Comparison of ENCODE assay signal across 12 cellular contexts in genomic region chr5:173228639-173229380, GRCh38. TPM values are rescaled to one million over a fixed set of nuclear protein-coding genes. Genes with fewer than 3 reads are reported as not detected.
DNase-seq lines count a peak whose midpoint lies in the region; ATAC-seq and TF ChIP-seq lines count a peak whose summit lies in the region.
"Had no signal": no experiment of that assay in that cellular context is flagged by ENCODE, and none has a peak within 500 bp of the region (broad histone marks: within the 10 kb centered on the region; RNA-seq: fewer than 3 reads in every experiment).

No MANE protein-coding gene starts in this region.

- CTCF ChIA-PET in activated naive CD4-positive, alpha-beta T cell treated with anti-CD3 and anti-CD28 coated beads for 36 hours (lab: Charles Lee): interaction anchor here (0.6 to 1.5 kb wide), 5 partner anchors 18 to 1894 kb away, joined by 3 to 4 read pairs (median 3); no protein-coding TSS in a partner anchor

- H3K9me3 Mint-ChIP-seq in activated naive CD4-positive, alpha-beta T cell treated with anti-CD3 and anti-CD28 coated beads for 36 hours: no peaks in the 10 kb centered on the region
- H3K9me3 Mint-ChIP-seq in chondrocyte (ENCODE audit: low read depth): no peaks in the 10 kb centered on the region
- no peaks in the 10 kb centered on the region for H3K9me3 Mint-ChIP-seq in mesothelial cell of epicardium
- H3K9me3 Mint-ChIP-seq in type B pancreatic cell: no peaks in the 10 kb centered on the region

- TF ChIP-seq CTCF in chondrocyte (IDR thresholded peaks at IDR 0.05): no peak
- no peak for TF ChIP-seq CTCF in mesothelial cell of epicardium (IDR thresholded peaks at IDR 0.05; ENCODE audit: unreplicated experiment)
- no peak for TF ChIP-seq CTCF in type B pancreatic cell (conservative IDR thresholded peaks at IDR 0.05)

- H3K27ac Mint-ChIP-seq in activated naive CD4-positive, alpha-beta T cell treated with anti-CD3 and anti-CD28 coated beads for 36 hours: no peak overlapping the region
- H3K27ac Mint-ChIP-seq in chondrocyte (ENCODE audit: unreplicated experiment): no peak overlapping the region
- H3K27ac Mint-ChIP-seq in mesothelial cell of epicardium: no peak overlapping the region
- H3K27ac Mint-ChIP-seq in type B pancreatic cell: no peak overlapping the region

- peaks cover 26% of the 10 kb centered on the region for H3K4me1 Mint-ChIP-seq in activated naive CD4-positive, alpha-beta T cell treated with anti-CD3 and anti-CD28 coated beads for 36 hours (ENCODE audit: low read depth)
- peaks cover 13% of the 10 kb centered on the region for H3K4me1 Mint-ChIP-seq in chondrocyte (ENCODE audit: low read depth)
- H3K4me1 Mint-ChIP-seq in mesothelial cell of epicardium: peaks cover 15% of the 10 kb centered on the region
- H3K4me1 Mint-ChIP-seq in type B pancreatic cell (ENCODE audit: unreplicated experiment): peaks cover 15% of the 10 kb centered on the region

- no peak for ATAC-seq in GM18519 (IDR thresholded peaks at IDR 0.05; ENCODE audit: low FRiP score, unreplicated experiment)
- no peak for ATAC-seq in GM18907 (IDR thresholded peaks at IDR 0.05; ENCODE audit: unreplicated experiment)
- ATAC-seq: HCT116 had no signal

- no peaks in the 10 kb centered on the region for H3K36me3 Mint-ChIP-seq in activated naive CD4-positive, alpha-beta T cell treated with anti-CD3 and anti-CD28 coated beads for 36 hours (ENCODE audit: low read depth)
- H3K36me3 Mint-ChIP-seq in chondrocyte (ENCODE audit: low read depth): peaks cover 7% of the 10 kb centered on the region
- H3K36me3 Mint-ChIP-seq in mesothelial cell of epicardium: no peaks in the 10 kb centered on the region
- H3K36me3 Mint-ChIP-seq in type B pancreatic cell: peaks cover 3% of the 10 kb centered on the region

- H3K4me3 Mint-ChIP-seq in activated naive CD4-positive, alpha-beta T cell treated with anti-CD3 and anti-CD28 coated beads for 36 hours: peak overlapping the region; percentile 58
- H3K4me3 Mint-ChIP-seq in chondrocyte (ENCODE audit: unreplicated experiment) (no peak overlapping the region), mesothelial cell of epicardium (peak overlapping the region; percentile 53), type B pancreatic cell (peak overlapping the region; percentile 64)

- H3K27me3 Mint-ChIP-seq in activated naive CD4-positive, alpha-beta T cell treated with anti-CD3 and anti-CD28 coated beads for 36 hours (ENCODE audit: low read depth): peaks cover 77% of the 10 kb centered on the region
- H3K27me3 Mint-ChIP-seq in chondrocyte (ENCODE audit: low read depth) (peaks cover 23% of the 10 kb centered on the region), mesothelial cell of epicardium (ENCODE audit: low read depth) (peaks cover 97% of the 10 kb centered on the region), type B pancreatic cell (peaks cover 96% of the 10 kb centered on the region)

- intact Hi-C loops in activated naive CD4-positive, alpha-beta T cell treated with anti-CD3 and anti-CD28 coated beads for 36 hours (cut with micrococcal nuclease): no loop called here

- peak; percentile 35 for DNase-seq in activated naive CD4-positive, alpha-beta T cell treated with anti-CD3 and anti-CD28 coated beads for 36 hours
- no peak for DNase-seq in activated naive CD4-positive, alpha-beta T cell treated with anti-CD3 and anti-CD28 coated beads, Interleukin-2, amount 50 U/mL, for 16 hours
- DNase-seq in chondrocyte (ENCODE audit: low spot score) (peak; percentile 76), mesothelial cell of epicardium (ENCODE audit: low spot score in 2 of 2, unreplicated experiment in 2 of 2) (peak in 1 of 2 experiments; percentile 56), type B pancreatic cell (ENCODE audit: extremely low spot score, unreplicated experiment) (no peak), COR-L47 (lab: John Stamatoyannopoulos, UW) (no peak)
- DNase-seq: activated CD4-positive, alpha-beta T cell treated with anti-CD3 and anti-CD28 coated beads for 1 hour; NCI-H510A treated with DMSO at 0.1 percent for 48 hours had no signal

RNA-seq across cellular contexts. Expression of gene NKX2-5, which starts 6.2 kb away (rescaled TPM):
- not detected for total RNA-seq in activated naive CD4-positive, alpha-beta T cell treated with anti-CD3 and anti-CD28 coated beads for 36 hours
- total RNA-seq in chondrocyte: 14.8 to 23.7 TPM (median 15.4 TPM) in 3 replicates
- total RNA-seq in mesothelial cell of epicardium: 0.27 to 0.76 TPM (median 0.27 TPM) in 3 replicates
- 1.00 and 3.2 TPM in 2 replicates for total RNA-seq in type B pancreatic cell (ENCODE audit: low replicate concordance)
- total RNA-seq: esophagus mucosa had no signal

Comparison
In these comparisons a context has a peak if more than half of its experiments do, and no peak if none do; other contexts are left out.
1. DNase-seq: peak in activated naive CD4-positive, alpha-beta T cell treated with anti-CD3 and anti-CD28 coated beads for 36 hours (single experiment) and chondrocyte (single experiment); none in activated naive CD4-positive, alpha-beta T cell treated with anti-CD3 and anti-CD28 coated beads, Interleukin-2, amount 50 U/mL, for 16 hours (single experiment), type B pancreatic cell (single experiment) and COR-L47 (single experiment).